ENCODE assay signal across 23 cellular contexts in genomic region chr16:1455190-1456171, GRCh38. TPM values are rescaled to one million over a fixed set of nuclear protein-coding genes. Genes with fewer than 3 reads are reported as not detected.
A peak's percentile ranks its signal among the peaks of the same experiment; 100 is the strongest.
DNase-seq lines count a peak whose midpoint lies in the region; ATAC-seq, FAIRE-seq and TF ChIP-seq lines count a peak whose summit lies in the region.
"Had no signal": no experiment of that assay in that cellular context is flagged by ENCODE, and none has a peak within 500 bp of the region (broad histone marks: within the 10 kb centered on the region; RNA-seq: fewer than 3 reads in every experiment).

No MANE protein-coding gene starts in this region.

- H3K27me3 ChIP-seq in BLaER1 (no peaks in the 10 kb centered on the region), K562 (ENCODE audit: control insufficient read depth in 2 of 2, insufficient read depth in 2 of 2, low read length in 2 of 2) (no peaks in the 10 kb centered on the region), thyroid gland (no peaks in the 10 kb centered on the region)
- no peaks in the 10 kb centered on the region for H3K27me3 ChIP-seq in BLaER1 treated with 17β-estradiol and CSF1 and Interleukin-3, amounts not matched to agents 10 nM and 100 nM

- BruUV-seq in K562 (replicated peaks; lab: Mats Ljungman, UMichigan) = no TSS peak

- no peak for TF ChIP-seq EP300 in K562 (IDR thresholded peaks at IDR 0.05; ENCODE audit: low read length)

- ATAC-seq in K562 (no peak), GM19452 (IDR thresholded peaks at IDR 0.05; ENCODE audit: unreplicated experiment) (no peak)
- ATAC-seq: GM12878 had no signal

- H3K4me3 ChIP-seq in BLaER1 (no peak overlapping the region), K562 (no peak overlapping the region), thyroid gland (replicated peaks in 1 of 3) (no peak overlapping the region)
- no peak overlapping the region for H3K4me3 ChIP-seq in BLaER1 treated with 17β-estradiol and CSF1 and Interleukin-3, amounts not matched to agents 10 nM and 100 nM
- H3K4me3 ChIP-seq: GM12878, HAP-1 had no signal

- H3K36me3 ChIP-seq in BLaER1 (peaks cover 90% of the 10 kb centered on the region), K562 (ENCODE audit: control insufficient read depth, insufficient read depth, low read length) (peaks cover 76% of the 10 kb centered on the region; the same call in 2 of the 3 replicates), thyroid gland (peaks cover 48 to 59% of the 10 kb centered on the region in 2 donors)
- H3K36me3 ChIP-seq in BLaER1 treated with 17β-estradiol and CSF1 and Interleukin-3, amounts not matched to agents 10 nM and 100 nM = peaks cover 74 to 97% (median 87%) of the 10 kb centered on the region in 11 experiments

- FAIRE-seq in K562 (lab: Jason Lieb, UNC) = no peak
- FAIRE-seq: D721Med, GM12878, GM18507, H54 had no signal

- H3K4me2 ChIP-seq in BLaER1 (peak overlapping the region; percentile 49), K562 (ENCODE audit: insufficient read depth, low read length) (no peak overlapping the region)
- peak overlapping the region in 9 of 11 experiments; percentile 45 to 87 (median 74); a peak in 16 of 22 replicates for H3K4me2 ChIP-seq in BLaER1 treated with 17β-estradiol and CSF1 and Interleukin-3, amounts not matched to agents 10 nM and 100 nM

- intact Hi-C loops in K562 (cut with micrococcal nuclease) (no loop called here), thyroid gland (cut with DNase I) (no loop called here)

- 91% methylated on average over 29 of the region's 41 CpGs for WGBS in K562 (ENCODE audit: insufficient coverage, low coverage, missing lambda C conversion rate)
- WGBS in thyroid gland, 2 donors = 93 to 97% methylated on average over 22 to 28 of the region's 41 CpGs

- TF ChIP-seq CTCF in K562 (IDR thresholded peaks at IDR 0.05 in 2 of 3, conservative IDR thresholded peaks at IDR 0.05 in 1 of 3; ENCODE audit: insufficient read depth in 2 of 3, low read depth in 1 of 3, low read length in 3 of 3) = no peak
- no peak for TF ChIP-seq CTCF in thyroid gland (IDR thresholded peaks at IDR 0.05)

- no peaks in the 10 kb centered on the region for H3K9me3 ChIP-seq in BLaER1
- no peaks in the 10 kb centered on the region for H3K9me3 ChIP-seq in BLaER1 treated with 17β-estradiol and CSF1 and Interleukin-3, amounts not matched to agents 10 nM and 100 nM (replicated peaks in 1 of 11)
- H3K9me3 ChIP-seq in K562 (replicated peaks; ENCODE audit: control insufficient read depth, insufficient read depth, low read depth, low read length) = no peaks in the 10 kb centered on the region
- no peaks in the 10 kb centered on the region for H3K9me3 ChIP-seq in thyroid gland
- H3K9me3 ChIP-seq: HAP-1 had no signal

- H3K27ac ChIP-seq in BLaER1 (peak overlapping the region; percentile 69), K562 (ENCODE audit: extremely low read depth, low read depth, low read length) (no peak overlapping the region), thyroid gland (no peak overlapping the region)
- H3K27ac ChIP-seq in BLaER1 treated with 17β-estradiol and CSF1 and Interleukin-3, amounts not matched to agents 10 nM and 100 nM = peak overlapping the region in 7 of 11 experiments; percentile 11 to 91 (median 73); a peak in 11 of 22 replicates

- TF ChIP-seq POLR2A in K562 (conservative IDR thresholded peaks at IDR 0.05) (no peak), thyroid gland (IDR thresholded peaks at IDR 0.05) (no peak)

- CTCF ChIA-PET in K562 (lab: Yijun Ruan, JAX; ENCODE audit: low intra/inter-chr PET ratio) = no interaction called here

- no peak for DNase-seq in K562 (ENCODE audit: extremely low read depth in 1 of 4, low spot score in 3 of 4)
- DNase-seq in globus pallidus (ENCODE audit: low spot score) = no peak
- DNase-seq in thyroid gland = no peak
- DNase-seq: CD4-positive, alpha-beta T cell; CD8-positive, alpha-beta memory T cell; DMS 273 treated with DMSO at 0.1 percent for 48 hours; DMS79; EL; GDM1; GOT3; HFFc6 had no signal

- POLR2A ChIA-PET in K562 (lab: Yijun Ruan, JAX) = interaction anchor here (1.0 to 1.2 kb wide), 2 partner anchors 10 to 35 kb away, joined by 3 read pairs; partner anchors contain the start of gene UQCC4

- H3K9me1 ChIP-seq in K562 (ENCODE audit: control insufficient read depth, insufficient read depth, low read length) = peaks cover 4% of the 10 kb centered on the region

- peaks cover 46% of the 10 kb centered on the region for H4K20me1 ChIP-seq in BLaER1
- peaks cover 0 to 92% (median 21%) of the 10 kb centered on the region in 11 experiments; a peak in 14 of 22 replicates for H4K20me1 ChIP-seq in BLaER1 treated with 17β-estradiol and CSF1 and Interleukin-3, amounts not matched to agents 10 nM and 100 nM
- 0 out of 2 replicates have a peak, but pooled peaks cover 5% of the 10 kb centered on the region for H4K20me1 ChIP-seq in K562 (replicated peaks; ENCODE audit: control insufficient read depth, insufficient read depth, low read length)

- no peaks in the 10 kb centered on the region for H3K79me2 ChIP-seq in K562 (ENCODE audit: control insufficient read depth, insufficient read depth, low read length)

- in situ Hi-C loops in K562 (cut with MboI) = no loop called here

- no peak overlapping the region for H2AFZ ChIP-seq in K562 (ENCODE audit: low read depth, low read length)

- TF ChIP-seq RAD21 in K562 (CRISPR knock-in tag; conservative IDR thresholded peaks at IDR 0.05 in 1 of 2, IDR thresholded peaks at IDR 0.05 in 1 of 2) = no peak

- peak overlapping the region; percentile 65; the same call in 1 of the 2 replicates for H3K9ac ChIP-seq in BLaER1
- H3K9ac ChIP-seq in BLaER1 treated with 17β-estradiol and CSF1 and Interleukin-3, amounts not matched to agents 10 nM and 100 nM = peak overlapping the region in 8 of 11 experiments; percentile 17 to 70 (median 58); a peak in 10 of 22 replicates
- no peak overlapping the region for H3K9ac ChIP-seq in K562 (ENCODE audit: insufficient read depth in 1 of 2, low read depth in 2 of 2, low read length in 2 of 2)

- H3K4me1 ChIP-seq in BLaER1 (peaks cover 73% of the 10 kb centered on the region), K562 (replicated peaks in 1 of 2; ENCODE audit: control insufficient read depth in 2 of 2, insufficient read depth in 2 of 2, low read length in 2 of 2) (peaks cover 0 to 22% of the 10 kb centered on the region in 2 experiments; a peak in 2 of 5 replicates), thyroid gland (no peaks in the 10 kb centered on the region)
- peaks cover 20 to 74% (median 68%) of the 10 kb centered on the region in 10 experiments for H3K4me1 ChIP-seq in BLaER1 treated with 17β-estradiol and CSF1 and Interleukin-3, amounts not matched to agents 10 nM and 100 nM
- H3K4me1 ChIP-seq: HAP-1 had no signal

RNA-seq across cellular contexts. Expression of gene CCDC154, which starts 11.1 kb away (rescaled TPM):
- 1.2 and 4.8 TPM in 2 replicates for total RNA-seq in K562 (2011; cell fraction: chromatin; rRNA removed; ENCODE audit: low replicate concordance)
- total RNA-seq in K562 (2011; cell fraction: nucleolus; rRNA removed) = 2.5 and 3.0 TPM in 2 replicates
- 1.5 and 2.7 TPM in 2 replicates for total RNA-seq in K562 (2011; cell fraction: nucleoplasm; rRNA removed)
- total RNA-seq in K562 (2014; rRNA removed) (0.04 TPM in 1 of 2 replicates, not detected in the other), K562 (2014; rRNA removed; fragmentation: Illumina TruSeq; extraction: Trizol) (not detected in 2 replicates), K562 (2015; rRNA removed; fragmentation: Illumina TruSeq; extraction: Trizol) (0.18 TPM in 1 of 2 replicates, not detected in the other), K562 (2021) (0.22 and 0.42 TPM in 2 replicates), thyroid gland (1 to 10 TPM in 2 of 4 donors, under 1 TPM in 2; 0.27 to 1.6 (median 0.99) TPM)
- polyA plus RNA-seq in K562 (2011; rRNA removed) (0.15 and 0.19 TPM in 2 replicates), K562 (2014; fragmentation: Illumina TruSeq; extraction: Trizol) (not detected in 2 replicates), K562 (2014; fragmentation: Nextera tagmentation; extraction: Ambion mirVana) (not detected), K562 (2014; rRNA removed) (0.03 and 1.4 TPM in 2 replicates)
- polyA plus RNA-seq in K562 (2011; cell fraction: cytosol; rRNA removed) = 0.04 TPM in 1 of 2 replicates, not detected in the other
- 1.1 and 2.4 TPM in 2 replicates for polyA plus RNA-seq in K562 (2011; cell fraction: nucleus; rRNA removed)
- 0.39 and 4.2 TPM in 2 replicates for polyA plus RNA-seq in K562 (2012)
- not detected in 2 replicates for polyA minus RNA-seq in K562 (2011; rRNA and poly(A)+ RNA removed)
- not detected in 2 replicates for polyA minus RNA-seq in K562 (2011; cell fraction: cytosol; rRNA and poly(A)+ RNA removed)
- 0.33 and 0.54 TPM in 2 replicates for polyA minus RNA-seq in K562 (2011; cell fraction: nucleus; rRNA and poly(A)+ RNA removed)
- polyA plus RNA-seq: CD14-positive monocyte; CD8-positive, alpha-beta memory T cell had no signal

RNA-seq across cellular contexts. Expression of gene CLCN7, which starts 19.3 kb away (rescaled TPM):
- 211 and 640 TPM in 2 replicates for total RNA-seq in K562 (2011; cell fraction: chromatin; rRNA removed; ENCODE audit: low replicate concordance)
- 395 and 397 TPM in 2 replicates for total RNA-seq in K562 (2011; cell fraction: nucleolus; rRNA removed)
- total RNA-seq in K562 (2011; cell fraction: nucleoplasm; rRNA removed) = 230 and 249 TPM in 2 replicates
- total RNA-seq in K562 (2014; rRNA removed) (56.3 and 60.8 TPM in 2 replicates), K562 (2014; rRNA removed; fragmentation: Illumina TruSeq; extraction: Trizol) (8.4 and 10.7 TPM in 2 replicates), K562 (2015; rRNA removed; fragmentation: Illumina TruSeq; extraction: Trizol) (19.6 and 22.4 TPM in 2 replicates), K562 (2021) (85.3 and 97.0 TPM in 2 replicates), thyroid gland (100 to 1,000 TPM in 2 of 4 donors, 10 to 100 TPM in 2; 50.3 to 144 (median 89.9) TPM)
- polyA plus RNA-seq in K562 (2011; rRNA removed) (18.2 and 29.5 TPM in 2 replicates), K562 (2014; fragmentation: Illumina TruSeq; extraction: Trizol) (18.7 and 39.3 TPM in 2 replicates), K562 (2014; fragmentation: Nextera tagmentation; extraction: Ambion mirVana) (under 1 TPM; 0.06 TPM), K562 (2014; rRNA removed) (81.5 and 126 TPM in 2 replicates)
- 15.2 and 41.1 TPM in 2 replicates for polyA plus RNA-seq in K562 (2011; cell fraction: cytosol; rRNA removed)
- 239 and 402 TPM in 2 replicates for polyA plus RNA-seq in K562 (2011; cell fraction: nucleus; rRNA removed)
- 92.4 and 190 TPM in 2 replicates for polyA plus RNA-seq in K562 (2012)
- polyA minus RNA-seq in K562 (2011; rRNA and poly(A)+ RNA removed) = 9.3 and 23.0 TPM in 2 replicates
- 19.6 and 27.9 TPM in 2 replicates for polyA minus RNA-seq in K562 (2011; cell fraction: cytosol; rRNA and poly(A)+ RNA removed)
- polyA minus RNA-seq in K562 (2011; cell fraction: nucleus; rRNA and poly(A)+ RNA removed) = 70.2 and 71.9 TPM in 2 replicates

RNA-seq across cellular contexts. Expression of gene PERCC1, which starts 24.6 kb away (rescaled TPM):
- not detected in 2 replicates for total RNA-seq in K562 (2011; cell fraction: chromatin; rRNA removed; ENCODE audit: low replicate concordance)
- total RNA-seq in K562 (2011; cell fraction: nucleolus; rRNA removed) = not detected in 2 replicates
- not detected in 2 replicates for total RNA-seq in K562 (2011; cell fraction: nucleoplasm; rRNA removed)
- not detected in 2 replicates for total RNA-seq in K562 (2014; rRNA removed)
- total RNA-seq in K562 (2014; rRNA removed; fragmentation: Illumina TruSeq; extraction: Trizol) = not detected in 2 replicates
- total RNA-seq in K562 (2015; rRNA removed; fragmentation: Illumina TruSeq; extraction: Trizol) = not detected in 2 replicates
- not detected in 2 replicates for total RNA-seq in K562 (2021)
- not detected in 2 replicates for polyA plus RNA-seq in K562 (2011; rRNA removed)
- polyA plus RNA-seq in K562 (2011; cell fraction: cytosol; rRNA removed) = not detected in 2 replicates
- polyA plus RNA-seq in K562 (2011; cell fraction: nucleus; rRNA removed) = not detected in 2 replicates
- not detected in 2 replicates for polyA plus RNA-seq in K562 (2012)
- not detected in 2 replicates for polyA plus RNA-seq in K562 (2014; fragmentation: Illumina TruSeq; extraction: Trizol)
- not detected for polyA plus RNA-seq in K562 (2014; fragmentation: Nextera tagmentation; extraction: Ambion mirVana)
- polyA plus RNA-seq in K562 (2014; rRNA removed) = not detected in 2 replicates
- not detected in 2 replicates for polyA minus RNA-seq in K562 (2011; rRNA and poly(A)+ RNA removed)
- not detected in 2 replicates for polyA minus RNA-seq in K562 (2011; cell fraction: cytosol; rRNA and poly(A)+ RNA removed)
- not detected in 2 replicates for polyA minus RNA-seq in K562 (2011; cell fraction: nucleus; rRNA and poly(A)+ RNA removed)
- 1 to 10 TPM in 2 of 4 donors, under 1 TPM in 1, not detected in 1; 0.67 to 1.7 (median 1.6) TPM for total RNA-seq in thyroid gland
- total RNA-seq: A172, A673, GM12878, HFFc6 had no signal
- polyA plus RNA-seq: BJ; CD14-positive monocyte; CD8-positive, alpha-beta memory T cell; GM12878 had no signal

RNA-seq across cellular contexts. Expression of gene PTX4, which starts 33.3 kb away (rescaled TPM):
- total RNA-seq in K562 (2011; cell fraction: chromatin; rRNA removed; ENCODE audit: low replicate concordance) = not detected in 2 replicates
- not detected in 2 replicates for total RNA-seq in K562 (2011; cell fraction: nucleolus; rRNA removed)
- not detected in 2 replicates for total RNA-seq in K562 (2011; cell fraction: nucleoplasm; rRNA removed)
- total RNA-seq in K562 (2014; rRNA removed) = not detected in 2 replicates
- not detected in 2 replicates for total RNA-seq in K562 (2014; rRNA removed; fragmentation: Illumina TruSeq; extraction: Trizol)
- not detected in 2 replicates for total RNA-seq in K562 (2015; rRNA removed; fragmentation: Illumina TruSeq; extraction: Trizol)
- total RNA-seq in K562 (2021) = 0.11 and 0.38 TPM in 2 replicates
- not detected in 2 replicates for polyA plus RNA-seq in K562 (2011; rRNA removed)
- 0.07 TPM in 1 of 2 replicates, not detected in the other for polyA plus RNA-seq in K562 (2011; cell fraction: cytosol; rRNA removed)
- polyA plus RNA-seq in K562 (2011; cell fraction: nucleus; rRNA removed) = 0.09 TPM in 1 of 2 replicates, not detected in the other
- polyA plus RNA-seq in K562 (2012) = not detected in 2 replicates
- polyA plus RNA-seq in K562 (2014; fragmentation: Illumina TruSeq; extraction: Trizol) = not detected in 2 replicates
- polyA plus RNA-seq in K562 (2014; fragmentation: Nextera tagmentation; extraction: Ambion mirVana) = not detected
- polyA plus RNA-seq in K562 (2014; rRNA removed) = not detected in 2 replicates
- not detected in 2 replicates for polyA minus RNA-seq in K562 (2011; rRNA and poly(A)+ RNA removed)
- not detected in 2 replicates for polyA minus RNA-seq in K562 (2011; cell fraction: cytosol; rRNA and poly(A)+ RNA removed)
- not detected in 2 replicates for polyA minus RNA-seq in K562 (2011; cell fraction: nucleus; rRNA and poly(A)+ RNA removed)
- not detected for total RNA-seq in thyroid gland
- total RNA-seq: A172; A673; CD4-positive, alpha-beta T cell; CD8-positive, alpha-beta memory T cell; GM12878 had no signal
- polyA plus RNA-seq: BJ; CD14-positive monocyte; CD8-positive, alpha-beta memory T cell; GM12878 had no signal

RNA-seq across cellular contexts. Expression of gene UQCC4, which starts 34.9 kb away (rescaled TPM):
- total RNA-seq in K562 (2011; cell fraction: chromatin; rRNA removed; ENCODE audit: low replicate concordance) = 18.2 and 43.0 TPM in 2 replicates
- 45.9 and 52.7 TPM in 2 replicates for total RNA-seq in K562 (2011; cell fraction: nucleolus; rRNA removed)
- total RNA-seq in K562 (2011; cell fraction: nucleoplasm; rRNA removed) = 35.9 and 40.4 TPM in 2 replicates
- total RNA-seq in K562 (2014; rRNA removed) (48.7 and 49.7 TPM in 2 replicates), K562 (2014; rRNA removed; fragmentation: Illumina TruSeq; extraction: Trizol) (12.3 and 15.4 TPM in 2 replicates), K562 (2015; rRNA removed; fragmentation: Illumina TruSeq; extraction: Trizol) (34.4 and 35.6 TPM in 2 replicates), K562 (2021) (31.9 and 35.3 TPM in 2 replicates), thyroid gland (10 to 100 TPM; 16.9 to 19.8 (median 18.2) TPM)
- polyA plus RNA-seq in K562 (2011; rRNA removed) (46.1 and 47.0 TPM in 2 replicates), K562 (2014; fragmentation: Illumina TruSeq; extraction: Trizol) (20.5 and 37.8 TPM in 2 replicates), K562 (2014; fragmentation: Nextera tagmentation; extraction: Ambion mirVana) (1 to 10 TPM; 1.3 to 3.9 TPM), K562 (2014; rRNA removed) (43.9 and 50.0 TPM in 2 replicates)
- polyA plus RNA-seq in K562 (2011; cell fraction: cytosol; rRNA removed) = 52.6 and 64.3 TPM in 2 replicates
- polyA plus RNA-seq in K562 (2011; cell fraction: nucleus; rRNA removed) = 44.3 and 47.3 TPM in 2 replicates
- 16.8 and 31.2 TPM in 2 replicates for polyA plus RNA-seq in K562 (2012)
- 10.9 and 12.0 TPM in 2 replicates for polyA minus RNA-seq in K562 (2011; rRNA and poly(A)+ RNA removed)
- polyA minus RNA-seq in K562 (2011; cell fraction: cytosol; rRNA and poly(A)+ RNA removed) = 8.9 and 11.7 TPM in 2 replicates
- 9.6 and 14.0 TPM in 2 replicates for polyA minus RNA-seq in K562 (2011; cell fraction: nucleus; rRNA and poly(A)+ RNA removed)

Comparison
In these comparisons a context has a peak if more than half of its experiments do, and no peak if none do; other contexts are left out.
1. H3K27ac ChIP-seq: peak in BLaER1 (single experiment) and BLaER1 treated with 17β-estradiol and CSF1 and Interleukin-3, amounts not matched to agents 10 nM and 100 nM (7 of 11); none in K562 (single experiment) and thyroid gland (0 of 3).
2. H3K9ac ChIP-seq: peak in BLaER1 (single experiment) and BLaER1 treated with 17β-estradiol and CSF1 and Interleukin-3, amounts not matched to agents 10 nM and 100 nM (8 of 11); none in K562 (0 of 2).